ENCODE assay signal across 9 cellular contexts in the genomic region with DNA sequence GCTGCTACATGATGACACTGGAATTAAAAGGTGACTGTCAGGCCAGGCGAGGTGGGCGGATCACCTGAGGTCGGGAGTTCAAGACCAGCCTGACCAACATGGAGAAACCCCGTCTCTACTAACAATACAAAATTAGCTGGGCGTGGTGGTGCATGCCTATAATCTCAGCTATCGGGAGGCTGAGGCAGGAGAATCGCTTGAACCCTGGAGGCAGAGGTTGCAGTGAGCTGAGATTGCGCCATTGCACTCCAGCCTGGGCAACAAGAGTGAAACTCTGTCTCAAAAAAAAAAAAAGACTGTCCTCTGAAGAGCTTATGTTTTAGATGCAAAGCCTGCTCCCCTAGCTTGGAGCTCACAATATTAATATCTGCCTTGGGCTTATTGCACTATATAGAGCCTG. TPM values are rescaled to one million over a fixed set of nuclear protein-coding genes. Genes with fewer than 3 reads are reported as not detected.
"Had no signal": no experiment of that assay in that cellular context is flagged by ENCODE, and none has a peak within 500 bp of the region (broad histone marks: within the 10 kb centered on the region; RNA-seq: fewer than 3 reads in every experiment).

No MANE protein-coding gene starts in this region.

RNA-seq across cellular contexts. Expression of a gene that starts 55.9 kb away (rescaled TPM):
- total RNA-seq: activated B cell treated with CpG ODN at 0.5 μM for 24 hours; activated CD4-positive, alpha-beta T cell treated with anti-CD3 and anti-CD28 coated beads, Interleukin-2, amount 10 ng/mL, durations not matched to agents 24 days and 14 days; activated CD8-positive, alpha-beta memory T cell treated with anti-CD3 and anti-CD28 coated beads, Interleukin-2, amount 10 ng/mL, durations not matched to agents 7 days and 5 days; activated T-helper 1 cell treated with anti-CD3 and anti-CD28 coated beads, Interleukin-12 subunit alpha, Interleukin-12 subunit beta, Interleukin-2, Interleukin-4 antibody, amounts not matched to agents 30 ng/mL and 10 ng/mL and 1 ng/mL, durations not matched to agents 14 hours and 24 hours and 36 hours; astrocyte; NCI-H460; OCI-LY7; RPMI7951; T-helper 17 cell had no signal
